In the genomic region with DNA sequence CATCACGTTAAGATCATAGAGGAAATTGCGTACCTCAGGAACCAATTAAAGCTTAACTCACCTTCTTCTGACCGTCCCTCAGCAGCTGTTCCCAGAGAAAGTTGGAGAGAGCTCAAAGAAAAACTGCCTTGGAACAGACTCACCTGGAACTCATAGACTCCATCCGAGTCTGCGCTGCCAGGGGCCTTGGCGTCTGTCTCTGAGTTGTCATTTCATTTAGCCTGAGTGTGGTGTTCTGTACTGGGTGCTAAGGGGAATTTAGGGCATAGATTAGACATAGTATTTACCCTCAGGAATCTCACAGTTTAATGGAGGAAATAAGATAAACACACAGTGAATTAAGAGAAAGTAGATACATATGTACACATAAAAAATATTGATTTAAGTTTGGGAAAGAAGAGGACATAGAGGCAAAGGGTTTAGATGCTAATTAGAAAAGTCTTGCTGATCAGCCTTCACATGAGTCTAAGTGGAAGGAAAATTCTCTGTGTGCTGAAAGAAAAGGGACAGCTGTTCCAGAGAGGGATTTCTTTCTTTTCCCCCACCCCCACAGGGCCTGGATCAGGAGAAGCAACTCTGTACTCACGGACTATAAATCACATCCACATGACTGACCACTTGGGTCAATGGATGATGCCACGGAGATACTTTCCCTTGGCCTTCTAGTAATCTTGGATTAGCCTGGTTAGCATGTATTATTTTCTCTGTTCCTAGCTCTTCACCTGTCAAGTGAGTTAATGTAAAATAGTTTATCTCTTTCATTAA, we compare ENCODE assay signal across 16 cellular contexts.
DNase-seq lines count a peak whose midpoint lies in the region; ATAC-seq and TF ChIP-seq lines count a peak whose summit lies in the region.
"Had no signal": no experiment of that assay in that cellular context is flagged by ENCODE, and none has a peak within 500 bp of the region (broad histone marks: within the 10 kb centered on the region; RNA-seq: fewer than 3 reads in every experiment).

No MANE protein-coding gene starts in this region.

- intact Hi-C loops in Right ventricle myocardium inferior (cut with DNase I) (no loop called here), heart left ventricle (cut with DNase I) (no loop called here), prostate gland (cut with DNase I) (loop anchor here (5.0 to 10.0 kb wide), 4 partner anchors 140 to 890 kb away; partner anchors contain the start of gene TLE1)
- intact Hi-C loops in activated CD4-positive, alpha-beta T cell treated with anti-CD3 and anti-CD28 coated beads, Interleukin-2, amount 10 ng/mL, durations not matched to agents 24 days and 14 days (cut with micrococcal nuclease): no loop called here

- H3K9me3 ChIP-seq in right atrium auricular region (peaks cover 0 to 3% of the 10 kb centered on the region in 2 donors), heart left ventricle (peaks cover 0 to 16% (median 0%) of the 10 kb centered on the region in 12 donors), prostate gland (no peaks in the 10 kb centered on the region), osteoblast (ENCODE audit: low read depth, low read length) (no peaks in the 10 kb centered on the region)
- H3K9me3 ChIP-seq: ovary had no signal

- no peaks in the 10 kb centered on the region for H3K27me3 ChIP-seq in right atrium auricular region
- H3K27me3 ChIP-seq in heart left ventricle: no peaks in the 10 kb centered on the region
- no peaks in the 10 kb centered on the region for H3K27me3 ChIP-seq in prostate gland (replicated peaks; ENCODE audit: insufficient read depth)
- no peaks in the 10 kb centered on the region for H3K27me3 ChIP-seq in osteoblast (ENCODE audit: insufficient read depth, low read length)
- H3K27me3 ChIP-seq: ovary had no signal

- ATAC-seq in Right ventricle myocardium inferior: peak; percentile 49
- peak in 3 of 4 donors; percentile 35 to 60 (median 55) for ATAC-seq in heart left ventricle
- no peak for ATAC-seq in HG02885 (IDR thresholded peaks at IDR 0.05; ENCODE audit: poor library complexity, unreplicated experiment)
- ATAC-seq: CD8-positive, alpha-beta T cell had no signal

- TF ChIP-seq POLR2A in heart left ventricle (IDR thresholded peaks at IDR 0.05): no peak
- no peak for TF ChIP-seq POLR2A in prostate gland (IDR thresholded peaks at IDR 0.05)

- H3K4me1 Mint-ChIP-seq in activated CD4-positive, alpha-beta T cell treated with anti-CD3 and anti-CD28 coated beads, Interleukin-2, amount 10 ng/mL, durations not matched to agents 24 days and 14 days: no peaks in the 10 kb centered on the region
- H3K4me1 Mint-ChIP-seq: activated naive CD4-positive, alpha-beta T cell treated with anti-CD3 and anti-CD28 coated beads, Interleukin-2, amount 50 U/mL, for 24 hours had no signal

- H3K4me1 ChIP-seq in right atrium auricular region: no peaks in the 10 kb centered on the region
- H3K4me1 ChIP-seq in heart left ventricle: peaks cover 0 to 19% (median 0%) of the 10 kb centered on the region in 12 donors
- H3K4me1 ChIP-seq in prostate gland (replicated peaks): no peaks in the 10 kb centered on the region
- H3K4me1 ChIP-seq in osteoblast (ENCODE audit: insufficient read depth, low read length): no peaks in the 10 kb centered on the region

- DNase-seq in Right ventricle myocardium inferior (ENCODE audit: missing footprints) (peak; percentile 60), right atrium auricular region (ENCODE audit: low spot score) (no peak), heart left ventricle (peak in 3 of 5 donors; percentile 23 to 25 (median 25)), prostate gland (ENCODE audit: low spot score) (peak; percentile 45), osteoblast (ENCODE audit: insufficient read length, low spot score, missing footprints) (no peak), Kasumi-1 (lab: John Stamatoyannopoulos, UW) (no peak)
- DNase-seq in activated CD4-positive, alpha-beta T cell treated with anti-CD3 and anti-CD28 coated beads, Interleukin-2, amount 10 ng/mL, durations not matched to agents 24 days and 14 days: no peak
- DNase-seq: activated CD4-positive, CD25-positive, alpha-beta regulatory T cell; activated CD8-positive, alpha-beta memory T cell treated with anti-CD3 and anti-CD28 coated beads, Interleukin-2, amount 50 U/mL, for 48 hours; CD8-positive, alpha-beta T cell; NCI-H1048; OCI-M1 had no signal

- TF ChIP-seq CTCF in right atrium auricular region (IDR thresholded peaks at IDR 0.05) (no peak), heart left ventricle (IDR thresholded peaks at IDR 0.05) (no peak), prostate gland (IDR thresholded peaks at IDR 0.05) (no peak), osteoblast (IDR thresholded peaks at IDR 0.05; ENCODE audit: extremely low read depth, low read depth, low read length) (no peak)

- no peaks in the 10 kb centered on the region for H3K36me3 ChIP-seq in right atrium auricular region
- H3K36me3 ChIP-seq in heart left ventricle: no peaks in the 10 kb centered on the region
- H3K36me3 ChIP-seq in prostate gland: no peaks in the 10 kb centered on the region
- no peaks in the 10 kb centered on the region for H3K36me3 ChIP-seq in osteoblast (ENCODE audit: insufficient read depth, low read length)
- H3K36me3 ChIP-seq: ovary had no signal

- 71 to 76% (median 73%) methylated on average over 8 of the region's 8 CpGs for WGBS in heart left ventricle, 4 donors
- 21% methylated on average over 8 of the region's 8 CpGs for WGBS in prostate gland

- H3K4me2 ChIP-seq in osteoblast (ENCODE audit: insufficient read depth, low read length): no peak overlapping the region

- no peak overlapping the region for H3K27ac ChIP-seq in right atrium auricular region
- peak overlapping the region in 6 of 12 donors; percentile 21 to 74 (median 36) for H3K27ac ChIP-seq in heart left ventricle
- peak overlapping the region; percentile 38 to 42 for H3K27ac ChIP-seq in prostate gland
- no peak overlapping the region for H3K27ac ChIP-seq in osteoblast (ENCODE audit: low read depth, low read length)

- no peaks in the 10 kb centered on the region for H4K20me1 ChIP-seq in osteoblast (ENCODE audit: insufficient read depth, low read length)

- H3K4me3 ChIP-seq in right atrium auricular region (no peak overlapping the region), heart left ventricle (no peak overlapping the region), prostate gland (no peak overlapping the region), osteoblast (ENCODE audit: insufficient read depth, low read length) (no peak overlapping the region)
- H3K4me3 ChIP-seq: lung, ovary had no signal

- no peak overlapping the region for H3K4me3 Mint-ChIP-seq in activated CD4-positive, alpha-beta T cell treated with anti-CD3 and anti-CD28 coated beads, Interleukin-2, amount 10 ng/mL, durations not matched to agents 24 days and 14 days
- H3K4me3 Mint-ChIP-seq: activated naive CD4-positive, alpha-beta T cell treated with anti-CD3 and anti-CD28 coated beads, Interleukin-2, amount 50 U/mL, for 24 hours; CD8-positive, alpha-beta T cell had no signal

- no peaks in the 10 kb centered on the region for H3K27me3 Mint-ChIP-seq in activated CD4-positive, alpha-beta T cell treated with anti-CD3 and anti-CD28 coated beads, Interleukin-2, amount 10 ng/mL, durations not matched to agents 24 days and 14 days
- H3K27me3 Mint-ChIP-seq: activated naive CD4-positive, alpha-beta T cell treated with anti-CD3 and anti-CD28 coated beads, Interleukin-2, amount 50 U/mL, for 24 hours had no signal

- no peak overlapping the region for H3K27ac Mint-ChIP-seq in activated CD4-positive, alpha-beta T cell treated with anti-CD3 and anti-CD28 coated beads, Interleukin-2, amount 10 ng/mL, durations not matched to agents 24 days and 14 days
- H3K27ac Mint-ChIP-seq: activated naive CD4-positive, alpha-beta T cell treated with anti-CD3 and anti-CD28 coated beads, Interleukin-2, amount 50 U/mL, for 24 hours; CD8-positive, alpha-beta T cell had no signal

- no peaks in the 10 kb centered on the region for H3K36me3 Mint-ChIP-seq in activated CD4-positive, alpha-beta T cell treated with anti-CD3 and anti-CD28 coated beads, Interleukin-2, amount 10 ng/mL, durations not matched to agents 24 days and 14 days (ENCODE audit: low read depth)
- H3K36me3 Mint-ChIP-seq: activated naive CD4-positive, alpha-beta T cell treated with anti-CD3 and anti-CD28 coated beads, Interleukin-2, amount 50 U/mL, for 24 hours; CD8-positive, alpha-beta T cell had no signal

- H3K9me3 Mint-ChIP-seq in activated CD4-positive, alpha-beta T cell treated with anti-CD3 and anti-CD28 coated beads, Interleukin-2, amount 10 ng/mL, durations not matched to agents 24 days and 14 days: no peaks in the 10 kb centered on the region
- H3K9me3 Mint-ChIP-seq: activated naive CD4-positive, alpha-beta T cell treated with anti-CD3 and anti-CD28 coated beads, Interleukin-2, amount 50 U/mL, for 24 hours had no signal

- no peak overlapping the region for H2AFZ ChIP-seq in osteoblast (ENCODE audit: low read length)

- no peaks in the 10 kb centered on the region for H3K79me2 ChIP-seq in osteoblast (ENCODE audit: insufficient read depth, low read length)

Comparison
In these comparisons a context has a peak if more than half of its experiments do, and no peak if none do; other contexts are left out.
1. DNase-seq: peak in Right ventricle myocardium inferior (single experiment), heart left ventricle (3 of 5) and prostate gland (single experiment); none in right atrium auricular region (single experiment), activated CD4-positive, alpha-beta T cell treated with anti-CD3 and anti-CD28 coated beads, Interleukin-2, amount 10 ng/mL, durations not matched to agents 24 days and 14 days (single experiment), osteoblast (single experiment) and Kasumi-1 (0 of 2).
2. H3K27ac ChIP-seq: peak in prostate gland (2 of 2); none in right atrium auricular region (0 of 2) and osteoblast (single experiment).